In the genomic region with DNA sequence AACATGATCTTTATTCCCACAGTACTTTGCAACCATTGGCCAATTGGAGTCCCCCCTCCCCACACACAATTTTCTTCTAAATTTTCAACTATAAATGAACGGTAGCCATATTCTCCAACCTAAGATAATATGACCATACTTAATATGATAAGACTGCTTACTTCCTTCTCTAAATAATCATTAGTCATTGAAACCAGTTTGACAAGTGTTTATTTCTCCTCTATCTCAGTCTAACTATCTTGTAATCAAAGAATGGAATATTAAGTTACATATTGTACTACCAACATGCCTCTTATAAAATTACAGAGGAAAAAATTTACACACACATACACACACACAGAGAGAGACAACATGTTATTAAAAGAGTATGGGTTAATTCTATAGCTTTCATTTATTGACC, we compare ENCODE assay signal across 23 cellular contexts.
"Had no signal": no experiment of that assay in that cellular context is flagged by ENCODE, and none has a peak within 500 bp of the region (broad histone marks: within the 10 kb centered on the region; RNA-seq: fewer than 3 reads in every experiment).

No MANE protein-coding gene starts in this region.

- DNase-seq: colonic mucosa; cortex of kidney; effector CD8-positive, alpha-beta T cell; effector memory CD8-positive, alpha-beta T cell; endodermal cell; erythroblast; esophagus squamous epithelium; foreskin fibroblast; foreskin melanocyte; gastrocnemius medialis; glutamatergic neuron; head of caudate nucleus; heart right ventricle; hippocampal formation; left cardiac atrium; left lung; left ventricle myocardium superior; lower lobe of right lung; mesenchymal stem cell; mucosa of descending colon; naive B cell had no signal

- H3K36me3 ChIP-seq: colonic mucosa, esophagus squamous epithelium, gastrocnemius medialis, heart right ventricle, left lung, lower lobe of right lung had no signal

- H3K4me1 ChIP-seq: colonic mucosa, esophagus squamous epithelium, gastrocnemius medialis, heart right ventricle, left lung, lower lobe of right lung had no signal

- H3K27ac ChIP-seq: colonic mucosa, epithelial cell of prostate, esophagus squamous epithelium, gastrocnemius medialis, heart right ventricle, left lung, lower lobe of right lung had no signal

- H3K27me3 ChIP-seq: colonic mucosa, esophagus squamous epithelium, gastrocnemius medialis, heart right ventricle, left lung had no signal

- ATAC-seq: effector memory CD8-positive, alpha-beta T cell; esophagus mucosa; gastrocnemius medialis; heart right ventricle; left cardiac atrium; left lung; left ventricle myocardium superior; lower lobe of right lung; mucosa of descending colon had no signal

- H3K4me3 ChIP-seq: colonic mucosa, esophagus squamous epithelium, gastrocnemius medialis, heart right ventricle, left lung, lower lobe of right lung, mucosa of descending colon had no signal

- H3K9me3 ChIP-seq: colonic mucosa, esophagus squamous epithelium, gastrocnemius medialis, lower lobe of right lung, mucosa of descending colon had no signal
